12 cellular contexts compared by ENCODE assay signal in genomic region chr9:113503613-113504230, GRCh38. TPM values are rescaled to one million over a fixed set of nuclear protein-coding genes. Genes with fewer than 3 reads are reported as not detected.
DNase-seq lines count a peak whose midpoint lies in the region; ATAC-seq and TF ChIP-seq lines count a peak whose summit lies in the region.
"Had no signal": no experiment of that assay in that cellular context is flagged by ENCODE, and none has a peak within 500 bp of the region (broad histone marks: within the 10 kb centered on the region; RNA-seq: fewer than 3 reads in every experiment).

No MANE protein-coding gene starts in this region.

- ATAC-seq in left colon (no peak), HG02970 (IDR thresholded peaks at IDR 0.05; ENCODE audit: low FRiP score, unreplicated experiment) (no peak)
- ATAC-seq: mucosa of descending colon had no signal

- no peak for TF ChIP-seq CTCF in brain (conservative IDR thresholded peaks at IDR 0.05)
- TF ChIP-seq CTCF in endothelial cell (IDR thresholded peaks at IDR 0.05; ENCODE audit: unreplicated experiment): no peak
- no peak for TF ChIP-seq CTCF in mesothelial cell of epicardium (IDR thresholded peaks at IDR 0.05; ENCODE audit: unreplicated experiment)

- H3K4me1 ChIP-seq in subcutaneous abdominal adipose tissue (ENCODE audit: control insufficient read depth in 5 of 5, insufficient read depth in 5 of 5, low read length in 5 of 5): peaks cover 2 to 69% (median 25%) of the 10 kb centered on the region in 5 donors
- H3K4me1 ChIP-seq: HAP-1 had no signal

- DNase-seq in endothelial cell (ENCODE audit: low spot score) (peak; percentile 41), mesothelial cell of epicardium (ENCODE audit: low spot score in 2 of 2, unreplicated experiment in 2 of 2) (no peak), left colon (no peak)
- no peak for DNase-seq in effector CD8-positive, alpha-beta T cell (lab: John Stamatoyannopoulos, UW)
- DNase-seq: NK-92 treated with Interleukin-12 subunit alpha and Interleukin-12 subunit beta, amount 100 ng/mL, for 24 hours had no signal

- peak overlapping the region in 3 of 5 experiments; percentile 47 to 97 (median 66) for H3K27ac Mint-ChIP-seq in brain
- peak overlapping the region; percentile 100 for H3K27ac Mint-ChIP-seq in endothelial cell (ENCODE audit: unreplicated experiment)
- H3K27ac Mint-ChIP-seq in mesothelial cell of epicardium: peak overlapping the region; percentile 90

- H3K27me3 Mint-ChIP-seq in brain (peaks cover 3% of the 10 kb centered on the region), endothelial cell (ENCODE audit: unreplicated experiment) (peaks cover 32% of the 10 kb centered on the region), mesothelial cell of epicardium (ENCODE audit: low read depth) (no peaks in the 10 kb centered on the region)

- no peaks in the 10 kb centered on the region for H3K9me3 ChIP-seq in subcutaneous abdominal adipose tissue (ENCODE audit: control insufficient read depth in 5 of 5, low read length in 5 of 5)
- H3K9me3 ChIP-seq: HAP-1, mucosa of descending colon had no signal

- peaks cover 0 to 17% (median 6%) of the 10 kb centered on the region in 5 donors for H3K36me3 ChIP-seq in subcutaneous abdominal adipose tissue (ENCODE audit: control insufficient read depth in 5 of 5, insufficient read depth in 5 of 5, low read length in 5 of 5)
- H3K36me3 ChIP-seq: HAP-1 had no signal

- intact Hi-C loops in left colon (cut with DNase I, micrococcal nuclease): no loop called here

- H3K4me3 ChIP-seq in subcutaneous abdominal adipose tissue (ENCODE audit: low read depth in 1 of 5, low read length in 5 of 5): peak overlapping the region in 4 of 5 donors; percentile 52 to 81 (median 72)
- H3K4me3 ChIP-seq: HAP-1, mucosa of descending colon, SK-N-MC had no signal

- H3K9ac ChIP-seq in subcutaneous abdominal adipose tissue (ENCODE audit: low read length in 5 of 5): peak overlapping the region in 3 of 5 donors; percentile 35 to 91 (median 56)

- H3K4me3 Mint-ChIP-seq in brain (no peak overlapping the region), endothelial cell (ENCODE audit: unreplicated experiment) (peak overlapping the region; percentile 100), mesothelial cell of epicardium (no peak overlapping the region)

- peak overlapping the region; percentile 81 for H3K27ac ChIP-seq in subcutaneous abdominal adipose tissue (ENCODE audit: low read depth, low read length)
- H3K27ac ChIP-seq: C4-2B, SK-N-MC had no signal

- H3K36me3 Mint-ChIP-seq in brain (peaks cover 3% of the 10 kb centered on the region), endothelial cell (ENCODE audit: low read depth, unreplicated experiment) (peaks cover 71% of the 10 kb centered on the region), mesothelial cell of epicardium (peaks cover 6% of the 10 kb centered on the region)

- H3K9me3 Mint-ChIP-seq in brain (no peaks in the 10 kb centered on the region), endothelial cell (ENCODE audit: unreplicated experiment) (no peaks in the 10 kb centered on the region), mesothelial cell of epicardium (no peaks in the 10 kb centered on the region)

- H3K4me1 Mint-ChIP-seq in brain (peaks cover 77% of the 10 kb centered on the region), endothelial cell (ENCODE audit: unreplicated experiment) (peaks cover 78% of the 10 kb centered on the region), mesothelial cell of epicardium (peaks cover 12% of the 10 kb centered on the region)

- H3K27me3 ChIP-seq in subcutaneous abdominal adipose tissue (ENCODE audit: control insufficient read depth in 5 of 5, insufficient read depth in 4 of 5, low read length in 5 of 5): no peaks in the 10 kb centered on the region

RNA-seq across cellular contexts. Expression of gene RGS3, which starts 40.2 kb away (rescaled TPM):
- polyA plus RNA-seq in brain (ENCODE audit: insufficient read depth, low read depth, low replicate concordance): 74.7 TPM
- total RNA-seq in endothelial cell (ENCODE audit: unreplicated experiment) (474 TPM), mesothelial cell of epicardium (24.9 to 26.6 TPM (median 26.3 TPM) in 3 replicates), left colon (10 to 100 TPM; 59.6 to 74.8 TPM)
